21 cellular contexts compared by ENCODE assay signal in the genomic region with DNA sequence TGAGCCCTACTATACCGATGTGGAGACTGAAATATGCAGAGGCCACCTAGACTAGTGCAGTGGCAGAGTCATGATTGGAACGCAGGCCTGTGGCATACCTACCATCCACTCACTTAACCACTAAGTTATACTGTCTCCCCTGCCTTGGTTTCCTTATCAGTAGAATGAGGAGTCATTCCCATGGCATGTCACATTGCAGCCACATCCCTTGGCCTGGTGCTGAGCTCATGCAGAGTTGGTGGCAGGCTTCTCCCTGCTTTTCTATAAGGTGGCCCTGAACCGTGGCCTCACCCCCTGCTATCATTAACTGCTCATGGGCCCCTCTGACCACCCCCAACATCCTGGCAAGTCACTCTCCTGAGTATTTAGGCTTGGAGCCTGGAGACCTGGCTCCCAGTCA.
DNase-seq lines count a peak whose midpoint lies in the region; ATAC-seq and TF ChIP-seq lines count a peak whose summit lies in the region.
"Had no signal": no experiment of that assay in that cellular context is flagged by ENCODE, and none has a peak within 500 bp of the region (broad histone marks: within the 10 kb centered on the region; RNA-seq: fewer than 3 reads in every experiment).

No MANE protein-coding gene starts in this region.

- H3K4me1 Mint-ChIP-seq in natural killer cell, result peaks cover 4 to 23% of the 10 kb centered on the region in 2 donors
- H3K4me1 Mint-ChIP-seq: activated naive CD8-positive, alpha-beta T cell treated with anti-CD3 and anti-CD28 coated beads, Interleukin-2, amount 10 ng/mL, durations not matched to agents 7 days and 5 days had no signal

- DNase-seq in Caki2 (ENCODE audit: low read depth), result peak; percentile 96
- DNase-seq in LoVo (ENCODE audit: low spot score), result peak; percentile 32
- peak; percentile 93 for DNase-seq in astrocyte of the hippocampus (ENCODE audit: low read depth, low spot score)
- peak in 2 of 3 donors; percentile 0 to 14 for DNase-seq in mucosa of descending colon
- DNase-seq in natural killer cell, result no peak
- DNase-seq: activated CD4-positive, CD25-positive, alpha-beta regulatory T cell; activated CD8-positive, alpha-beta memory T cell treated with anti-CD3 and anti-CD28 coated beads for 24 hours; activated naive CD8-positive, alpha-beta T cell treated with anti-CD3 and anti-CD28 coated beads, Interleukin-2, amount 10 ng/mL, durations not matched to agents 7 days and 5 days; glutamatergic neuron; mammary epithelial cell; naive thymus-derived CD4-positive, alpha-beta T cell; NCI-H2029; NCI-H446 treated with DMSO at 0.1 percent for 48 hours; Right ventricle myocardium superior; stimulated activated CD4-positive, alpha-beta T cell treated with anti-CD3 and anti-CD28 coated beads, Interleukin-2, amount 100 ng/mL, for 48 hours; stomach; uterus had no signal

- H3K27me3 Mint-ChIP-seq in natural killer cell (ENCODE audit: low read depth in 2 of 2), result no peaks in the 10 kb centered on the region
- H3K27me3 Mint-ChIP-seq: activated naive CD8-positive, alpha-beta T cell treated with anti-CD3 and anti-CD28 coated beads, Interleukin-2, amount 10 ng/mL, durations not matched to agents 7 days and 5 days; naive thymus-derived CD4-positive, alpha-beta T cell had no signal

- TF ChIP-seq CTCF in mucosa of descending colon (IDR thresholded peaks at IDR 0.05) (no peak), natural killer cell (IDR thresholded peaks at IDR 0.05) (no peak)

- H3K4me1 ChIP-seq in mucosa of descending colon (ENCODE audit: low read depth), result no peaks in the 10 kb centered on the region
- H3K4me1 ChIP-seq: stomach, uterus had no signal

- ATAC-seq in mucosa of descending colon (no peak), HG03457 (IDR thresholded peaks at IDR 0.05; ENCODE audit: unreplicated experiment) (no peak), natural killer cell (no peak), HG02571 (IDR thresholded peaks at IDR 0.05; ENCODE audit: unreplicated experiment) (no peak), GM18502 (IDR thresholded peaks at IDR 0.05; ENCODE audit: poor library complexity, unreplicated experiment) (no peak)
- ATAC-seq: naive thymus-derived CD4-positive, alpha-beta T cell had no signal

- H3K9me3 Mint-ChIP-seq in natural killer cell, result no peaks in the 10 kb centered on the region
- H3K9me3 Mint-ChIP-seq: activated naive CD8-positive, alpha-beta T cell treated with anti-CD3 and anti-CD28 coated beads, Interleukin-2, amount 10 ng/mL, durations not matched to agents 7 days and 5 days; T-helper 1 cell treated with Interleukin-12 subunit alpha and Interleukin-12 subunit beta and Interleukin-4 antibody, amounts not matched to agents 30 μg/mL and 1 μg/mL, for 36 hours had no signal

- H3K36me3 Mint-ChIP-seq in natural killer cell, result no peaks in the 10 kb centered on the region

- in situ Hi-C loops in Caki2 (cut with HindIII; ENCODE audit: low pct_unique_long_range_greater_than_20kb, low sequenced_read_pairs), result no loop called here

- H3K4me3 Mint-ChIP-seq in natural killer cell, result no peak overlapping the region
- H3K4me3 Mint-ChIP-seq: activated naive CD8-positive, alpha-beta T cell treated with anti-CD3 and anti-CD28 coated beads, Interleukin-2, amount 10 ng/mL, durations not matched to agents 7 days and 5 days; naive thymus-derived CD4-positive, alpha-beta T cell; T-helper 1 cell treated with Interleukin-12 subunit alpha and Interleukin-12 subunit beta and Interleukin-4 antibody, amounts not matched to agents 30 μg/mL and 1 μg/mL, for 36 hours had no signal

- peaks cover 2% of the 10 kb centered on the region for H3K9me3 ChIP-seq in mucosa of descending colon
- H3K9me3 ChIP-seq: uterus had no signal

- no peak overlapping the region for H3K4me3 ChIP-seq in mucosa of descending colon
- H3K4me3 ChIP-seq: stomach, uterus had no signal

- H3K36me3 ChIP-seq in mucosa of descending colon (ENCODE audit: low read depth), result no peaks in the 10 kb centered on the region
- H3K36me3 ChIP-seq: uterus had no signal

- H3K27ac Mint-ChIP-seq in natural killer cell, result no peak overlapping the region
- H3K27ac Mint-ChIP-seq: activated naive CD8-positive, alpha-beta T cell treated with anti-CD3 and anti-CD28 coated beads, Interleukin-2, amount 10 ng/mL, durations not matched to agents 7 days and 5 days; naive thymus-derived CD4-positive, alpha-beta T cell; T-helper 1 cell treated with Interleukin-12 subunit alpha and Interleukin-12 subunit beta and Interleukin-4 antibody, amounts not matched to agents 30 μg/mL and 1 μg/mL, for 36 hours had no signal

- intact Hi-C loops in mucosa of descending colon (cut with DNase I, micrococcal nuclease) (no loop called here), natural killer cell (cut with micrococcal nuclease) (no loop called here)
